8 cellular contexts compared by ENCODE assay signal in the genomic region with DNA sequence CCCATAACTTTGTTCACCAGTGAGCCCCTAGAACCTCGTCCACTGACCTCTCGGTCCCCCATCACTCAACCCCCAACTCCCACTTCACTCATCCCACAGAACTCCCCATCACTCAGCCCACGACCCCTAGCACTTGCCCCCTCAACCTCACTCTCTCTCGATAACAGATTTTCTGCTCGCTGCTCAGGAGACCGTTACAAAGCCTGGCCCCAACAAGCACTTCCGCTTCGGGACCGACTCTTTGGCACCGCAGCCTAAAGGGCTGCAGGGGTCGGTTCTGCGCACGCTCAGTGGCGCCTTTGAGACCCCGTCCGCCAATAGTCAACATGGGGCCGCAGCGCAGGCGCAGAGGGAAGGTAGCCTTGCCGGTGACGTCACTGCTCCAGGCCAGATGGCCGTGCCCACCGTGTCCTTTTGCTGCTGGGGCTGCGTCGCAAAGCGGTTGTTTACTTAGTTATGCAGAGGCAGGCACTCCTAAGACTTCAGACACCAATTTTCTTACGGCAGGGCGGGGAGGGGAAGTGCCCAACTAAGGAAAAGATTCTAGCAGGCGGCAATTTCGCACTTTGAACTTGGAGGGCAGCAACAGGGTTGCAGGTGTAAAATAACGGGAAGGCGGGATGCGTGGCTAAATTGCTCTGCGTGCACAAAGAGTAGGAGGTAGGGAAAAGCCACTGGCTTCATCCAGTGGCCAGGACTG. TPM values are rescaled to one million over a fixed set of nuclear protein-coding genes. Genes with fewer than 3 reads are reported as not detected.
A peak's percentile ranks its signal among the peaks of the same experiment; 100 is the strongest.
DNase-seq lines count a peak whose midpoint lies in the region; ATAC-seq and TF ChIP-seq lines count a peak whose summit lies in the region.

TSS of gene ZNF182 (minus strand) at position 232 of the 700 bp plus-strand sequence. CDS start 1,380 bp downstream, outside the sequence.

- H3K9me2 ChIP-seq in Loucy (replicated peaks; ENCODE audit: low read depth, low read length) = no peaks in the 10 kb centered on the region

- H2AFZ ChIP-seq in Loucy (ENCODE audit: low read length) = peak within 1 kb of the TSS; percentile 93

- H3K27ac ChIP-seq in RWPE2 (ENCODE audit: poor library complexity, severe bottlenecking) = no peak within 1 kb of the TSS

- peak within 1 kb of the TSS; percentile 90 for H3K9ac ChIP-seq in Loucy (ENCODE audit: low read depth, low read length, poor library complexity, severe bottlenecking)

- H3K27me3 Mint-ChIP-seq in nephron (ENCODE audit: low read depth) = no peaks in the 10 kb centered on the region

- no peaks in the 10 kb centered on the region for H3F3A ChIP-seq in Loucy (ENCODE audit: low read depth)

- peaks cover 5% of the 10 kb centered on the region for H4K20me1 ChIP-seq in Loucy (ENCODE audit: insufficient read depth, low read length, poor library complexity, severe bottlenecking)

- H3K36me3 ChIP-seq in Loucy (ENCODE audit: insufficient read depth, low read length) (no peaks in the 10 kb centered on the region), RWPE2 (ENCODE audit: low read depth) (no peaks in the 10 kb centered on the region; the same call in 1 of the 2 replicates)

- H3K27ac Mint-ChIP-seq in nephron = peak within 1 kb of the TSS; percentile 81 to 96 (median 95)

- DNase-seq in EL (peak; percentile 88), H4 (ENCODE audit: low spot score) (peak; percentile 93), RWPE2 (ENCODE audit: low spot score) (peak; percentile 84), fibroblast of pulmonary artery (ENCODE audit: low read depth) (peak; percentile 88)
- peak; percentile 85 for DNase-seq in activated effector memory CD4-positive, alpha-beta T cell treated with Interleukin-2 at 50 U/mL for 16 hours
- peak; percentile 87 for DNase-seq in stimulated activated naive CD4-positive, alpha-beta T cell treated with Interleukin-2 at 50 U/mL for 16 hours (lab: John Stamatoyannopoulos, UW)

- H3K36me3 Mint-ChIP-seq in nephron (ENCODE audit: low read depth) = peaks cover 18% of the 10 kb centered on the region

- H3K4me3 ChIP-seq in Loucy (ENCODE audit: low read length, poor library complexity, severe bottlenecking) = peak within 1 kb of the TSS; percentile 95
- H3K4me3 ChIP-seq in RWPE2 (ENCODE audit: severe bottlenecking) = peak within 1 kb of the TSS; percentile 48
- H3K4me3 ChIP-seq in fibroblast of pulmonary artery (replicated peaks; ENCODE audit: low read depth, low read length) = peak within 1 kb of the TSS; percentile 80

- H3K4me1 Mint-ChIP-seq in nephron = peaks cover 11% of the 10 kb centered on the region

- H3K9me3 ChIP-seq in Loucy (ENCODE audit: insufficient read depth, low read depth, low read length) = no peaks in the 10 kb centered on the region
- H3K9me3 ChIP-seq in RWPE2 (ENCODE audit: severe bottlenecking) = no peaks in the 10 kb centered on the region

- peak; percentile 91 for ATAC-seq in RWPE2 (ENCODE audit: low read depth)

- H3K27me3 ChIP-seq in Loucy (ENCODE audit: insufficient read depth, low read length, poor library complexity, severe bottlenecking) (no peaks in the 10 kb centered on the region), RWPE2 (ENCODE audit: insufficient read depth, poor library complexity, severe bottlenecking) (no peaks in the 10 kb centered on the region)

- H3K4me1 ChIP-seq in Loucy (ENCODE audit: insufficient read depth, low read length, poor library complexity, severe bottlenecking) (peaks cover 13% of the 10 kb centered on the region), RWPE2 (ENCODE audit: insufficient read depth, poor library complexity, severe bottlenecking) (no peaks in the 10 kb centered on the region)

- H3K4me2 ChIP-seq in Loucy (ENCODE audit: low read depth, low read length, poor library complexity, severe bottlenecking) = peak within 1 kb of the TSS; percentile 75

- H3K9me3 Mint-ChIP-seq in nephron = peaks cover 6% of the 10 kb centered on the region

- peak within 1 kb of the TSS; percentile 94 to 98 (median 97) for H3K4me3 Mint-ChIP-seq in nephron

- TF ChIP-seq CTCF in Loucy (conservative IDR thresholded peaks at IDR 0.05; ENCODE audit: low read length) (no peak), RWPE2 (IDR thresholded peaks at IDR 0.05; ENCODE audit: poor library complexity, severe bottlenecking) (no peak), fibroblast of pulmonary artery (IDR thresholded peaks at IDR 0.05; ENCODE audit: low read length, missing control alignments) (no peak), nephron (IDR thresholded peaks at IDR 0.05; ENCODE audit: unreplicated experiment in 3 of 3) (no peak)

- H3K79me2 ChIP-seq in Loucy (ENCODE audit: insufficient read depth, low read length) = peaks cover 36% of the 10 kb centered on the region

RNA-seq across cellular contexts. Expression of gene ZNF182, which starts in this region (rescaled TPM):
- total RNA-seq in H4 (2014; rRNA removed; shearing (Covaris generic)) = 3.6 and 5.9 TPM in 2 replicates
